In genomic region chr3:64489361-64490044, GRCh38 we compare ENCODE assay signal across 9 cellular contexts.
DNase-seq lines count a peak whose midpoint lies in the region; ATAC-seq, FAIRE-seq and TF ChIP-seq lines count a peak whose summit lies in the region.
"Had no signal": no experiment of that assay in that cellular context is flagged by ENCODE, and none has a peak within 500 bp of the region (broad histone marks: within the 10 kb centered on the region; RNA-seq: fewer than 3 reads in every experiment).

No MANE protein-coding gene starts in this region.

- POLR2A ChIA-PET in HepG2 (lab: Yijun Ruan, JAX), result no interaction called here

- peaks cover 18% of the 10 kb centered on the region for H3K27me3 Mint-ChIP-seq in astrocyte (ENCODE audit: low read depth, unreplicated experiment)

- no peaks in the 10 kb centered on the region for H3K9me3 Mint-ChIP-seq in astrocyte (ENCODE audit: unreplicated experiment)

- peak overlapping the region in 1 of 3 experiments; percentile 34; a peak in 1 of 6 replicates for H3K4me3 ChIP-seq in HepG2 (replicated peaks in 1 of 3; ENCODE audit: insufficient read depth in 1 of 3, low read depth in 2 of 3, low read length in 3 of 3)
- no peak overlapping the region for H3K4me3 ChIP-seq in right lobe of liver
- H3K4me3 ChIP-seq in astrocyte (ENCODE audit: insufficient read depth, low read depth, low read length), result no peak overlapping the region
- H3K4me3 ChIP-seq: SJSA1 had no signal

- no peak overlapping the region for H3K4me3 Mint-ChIP-seq in astrocyte (ENCODE audit: unreplicated experiment)

- CTCF ChIA-PET in HepG2 (lab: Yijun Ruan, JAX; ENCODE audit: low intra/inter-chr PET ratio, low total read pairs), result no interaction called here

- TF ChIP-seq EP300 in HepG2 (IDR thresholded peaks at IDR 0.05; ENCODE audit: low read depth in 2 of 2, low read length in 2 of 2) (no peak), HepG2 (CRISPR knock-in tag; IDR thresholded peaks at IDR 0.05; ENCODE audit: borderline replicate concordance) (no peak)

- H3K27me3 ChIP-seq in HepG2 (ENCODE audit: control insufficient read depth in 1 of 2, insufficient read depth in 2 of 2, low read length in 2 of 2) (peaks cover 8 to 71% of the 10 kb centered on the region in 2 experiments; a peak in 4 of 5 replicates), right lobe of liver (no peaks in the 10 kb centered on the region), astrocyte (ENCODE audit: insufficient read depth, low read length) (peaks cover 24% of the 10 kb centered on the region)
- H3K27me3 ChIP-seq: SJSA1 had no signal

- no peaks in the 10 kb centered on the region for H3K36me3 Mint-ChIP-seq in astrocyte (ENCODE audit: low read depth, unreplicated experiment)

- 3% methylated on average over 14 of the region's 23 CpGs for WGBS in HepG2 (ENCODE audit: low lambda C conversion rate)
- WGBS in right lobe of liver (ENCODE audit: insufficient coverage, low coverage, low lambda C conversion rate, missing lambda C conversion rate), result 16% methylated on average over 9 of the region's 23 CpGs

- H3K27ac Mint-ChIP-seq in astrocyte (ENCODE audit: unreplicated experiment), result peak overlapping the region; percentile 23

- ATAC-seq in HepG2, result peak; percentile 59
- ATAC-seq in right lobe of liver, result no peak
- no peak for ATAC-seq in GM21423 (IDR thresholded peaks at IDR 0.05; ENCODE audit: unreplicated experiment)

- H3K9ac ChIP-seq in HepG2 (ENCODE audit: insufficient read depth, low read depth, low read length) (no peak overlapping the region), astrocyte (ENCODE audit: low read length) (peak overlapping the region; percentile 12)

- H3K4me2 ChIP-seq in HepG2 (ENCODE audit: low read depth, low read length) (peak overlapping the region; percentile 59), astrocyte (ENCODE audit: low read length) (peak overlapping the region; percentile 56)

- no peaks in the 10 kb centered on the region for H3K9me3 ChIP-seq in HepG2 (ENCODE audit: low read length)
- H3K9me3 ChIP-seq in right lobe of liver, result no peaks in the 10 kb centered on the region
- no peaks in the 10 kb centered on the region for H3K9me3 ChIP-seq in astrocyte (ENCODE audit: insufficient read depth, low read depth, low read length)
- H3K9me3 ChIP-seq: SJSA1 had no signal

- H3K27ac ChIP-seq in HepG2 (ENCODE audit: extremely low read length, insufficient read depth, low read length) (no peak overlapping the region), right lobe of liver (no peak overlapping the region), astrocyte (ENCODE audit: low read depth, low read length) (no peak overlapping the region)
- H3K27ac ChIP-seq: SJSA1 had no signal

- DNase-seq in HepG2 (ENCODE audit: low spot score) (no peak), right lobe of liver (no peak), astrocyte (ENCODE audit: low read depth) (peak; percentile 3), kidney tubule cell (ENCODE audit: low spot score) (peak; percentile 86), urothelium cell line (ENCODE audit: low spot score) (peak; percentile 67), H4 (ENCODE audit: low spot score) (no peak), GM19239 (ENCODE audit: insufficient read length, low spot score) (no peak)

- intact Hi-C loops in HepG2 (cut with micrococcal nuclease; ENCODE audit: unreplicated experiment) (no loop called here), right lobe of liver (cut with DNase I) (loop anchor here in 1 of 2 donors (5.0 kb wide), 1 partner anchor 457 kb away; no protein-coding TSS in a partner anchor)

- H3K79me2 ChIP-seq in HepG2 (ENCODE audit: insufficient read depth, low read length) (no peaks in the 10 kb centered on the region), astrocyte (ENCODE audit: insufficient read depth, low read length) (no peaks in the 10 kb centered on the region)

- no TSS peak for BruUV-seq in HepG2 (replicated peaks; lab: Mats Ljungman, UMichigan)

- in situ Hi-C loops in HepG2 (cut with HindIII; ENCODE audit: extremely low pct_ligation_motif_present, low pct_unique_long_range_greater_than_20kb), result no loop called here

- no peak for TF ChIP-seq POLR2A in HepG2 (IDR thresholded peaks at IDR 0.05; ENCODE audit: insufficient read depth in 1 of 2, low read depth in 2 of 2, low read length in 2 of 2)
- no peak for TF ChIP-seq POLR2A in right lobe of liver (IDR thresholded peaks at IDR 0.05)

- H3K36me3 ChIP-seq in HepG2 (replicated peaks in 1 of 2; ENCODE audit: control insufficient read depth in 1 of 2, insufficient read depth in 2 of 2, low read length in 2 of 2) (no peaks in the 10 kb centered on the region), right lobe of liver (no peaks in the 10 kb centered on the region), astrocyte (ENCODE audit: insufficient read depth, low read length) (no peaks in the 10 kb centered on the region)
- H3K36me3 ChIP-seq: SJSA1 had no signal

- FAIRE-seq in HepG2 (lab: Jason Lieb, UNC) (no peak), astrocyte (lab: Jason Lieb, UNC) (no peak), urothelium cell line (lab: Jason Lieb, UNC) (peak; percentile 79), GM19239 (lab: Jason Lieb, UNC) (no peak)

- H2AFZ ChIP-seq in HepG2 (ENCODE audit: low read length) (no peak overlapping the region), astrocyte (ENCODE audit: low read depth, low read length) (peak overlapping the region; percentile 70)

- peaks cover 9% of the 10 kb centered on the region for H3K4me1 Mint-ChIP-seq in astrocyte (ENCODE audit: low read depth, unreplicated experiment)

- H4K20me1 ChIP-seq in HepG2 (ENCODE audit: insufficient read depth, low read length) (no peaks in the 10 kb centered on the region), astrocyte (ENCODE audit: insufficient read depth, low read length) (no peaks in the 10 kb centered on the region)

- no peak for TF ChIP-seq RAD21 in HepG2 (CRISPR knock-in tag; IDR thresholded peaks at IDR 0.05)

- H3K4me1 ChIP-seq in HepG2 (ENCODE audit: insufficient read depth, low read length), result peaks cover 46% of the 10 kb centered on the region
- H3K4me1 ChIP-seq in right lobe of liver, result no peaks in the 10 kb centered on the region
- no peaks in the 10 kb centered on the region for H3K4me1 ChIP-seq in astrocyte (ENCODE audit: insufficient read depth, low read length)

- TF ChIP-seq CTCF in HepG2 (CRISPR knock-in tag; IDR thresholded peaks at IDR 0.05) (no peak), right lobe of liver (IDR thresholded peaks at IDR 0.05) (no peak), astrocyte (IDR thresholded peaks at IDR 0.05; ENCODE audit: insufficient read depth, low read depth, low read length) (no peak)

TF ChIP-seq in HepG2, 621 proteins besides CTCF, POLR2A, EP300 and RAD21 (continues in another document):
- TF ChIP-seq RAD51 (IDR thresholded peaks at IDR 0.05; ENCODE audit: borderline replicate concordance) (peak; percentile 61; the same call in 1 of the 2 replicates), ZNF687 (CRISPR knock-in tag; IDR thresholded peaks at IDR 0.05) (peak; percentile 31; the same call in 1 of the 2 replicates), SALL1 (CRISPR knock-in tag; IDR thresholded peaks at IDR 0.05) (0 out of 2 replicates have a peak, but pooled peaks have one; percentile 17), BORCS8-MEF2B (CRISPR knock-in tag; IDR thresholded peaks at IDR 0.05) (0 out of 2 replicates have a peak, but pooled peaks have one; percentile 25), EZH2 (conservative IDR thresholded peaks at IDR 0.05; ENCODE audit: low read depth, low read length) (0 out of 2 replicates have a peak, but pooled peaks have one; percentile 52)
- TF ChIP-seq, protein P1, sequence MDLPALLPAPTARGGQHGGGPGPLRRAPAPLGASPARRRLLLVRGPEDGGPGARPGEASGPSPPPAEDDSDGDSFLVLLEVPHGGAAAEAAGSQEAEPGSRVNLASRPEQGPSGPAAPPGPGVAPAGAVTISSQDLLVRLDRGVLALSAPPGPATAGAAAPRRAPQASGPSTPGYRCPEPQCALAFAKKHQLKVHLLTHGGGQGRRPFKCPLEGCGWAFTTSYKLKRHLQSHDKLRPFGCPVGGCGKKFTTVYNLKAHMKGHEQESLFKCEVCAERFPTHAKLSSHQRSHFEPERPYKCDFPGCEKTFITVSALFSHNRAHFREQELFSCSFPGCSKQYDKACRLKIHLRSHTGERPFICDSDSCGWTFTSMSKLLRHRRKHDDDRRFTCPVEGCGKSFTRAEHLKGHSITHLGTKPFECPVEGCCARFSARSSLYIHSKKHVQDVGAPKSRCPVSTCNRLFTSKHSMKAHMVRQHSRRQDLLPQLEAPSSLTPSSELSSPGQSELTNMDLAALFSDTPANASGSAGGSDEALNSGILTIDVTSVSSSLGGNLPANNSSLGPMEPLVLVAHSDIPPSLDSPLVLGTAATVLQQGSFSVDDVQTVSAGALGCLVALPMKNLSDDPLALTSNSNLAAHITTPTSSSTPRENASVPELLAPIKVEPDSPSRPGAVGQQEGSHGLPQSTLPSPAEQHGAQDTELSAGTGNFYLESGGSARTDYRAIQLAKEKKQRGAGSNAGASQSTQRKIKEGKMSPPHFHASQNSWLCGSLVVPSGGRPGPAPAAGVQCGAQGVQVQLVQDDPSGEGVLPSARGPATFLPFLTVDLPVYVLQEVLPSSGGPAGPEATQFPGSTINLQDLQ (CRISPR knock-in tag; IDR thresholded peaks at IDR 0.05), result no peak

Comparison
In these comparisons a context has a peak if more than half of its experiments do, and no peak if none do; other contexts are left out.
1. DNase-seq: peak in astrocyte (single experiment), kidney tubule cell (single experiment) and urothelium cell line (single experiment); none in HepG2 (single experiment), right lobe of liver (0 of 3), H4 (single experiment) and GM19239 (single experiment).